12 cellular contexts compared by ENCODE assay signal in the genomic region with DNA sequence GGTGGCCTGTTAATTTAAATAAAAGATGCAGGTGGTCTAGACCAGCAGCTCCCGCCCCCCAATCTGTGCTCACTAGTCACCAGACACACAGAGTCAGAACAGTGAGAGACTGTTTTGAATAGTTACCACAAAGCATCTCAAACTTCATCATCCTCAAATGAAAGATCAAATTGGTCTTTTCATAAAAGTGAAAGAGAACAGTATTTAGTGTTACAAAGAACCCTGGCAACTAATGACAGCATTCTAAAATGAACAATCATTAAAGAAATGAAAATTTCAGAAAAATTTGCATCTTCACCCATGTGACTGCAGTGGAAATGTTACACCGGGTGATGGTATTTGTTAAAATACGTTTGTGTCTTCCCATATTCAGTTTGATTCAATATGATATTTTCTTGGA.
DNase-seq lines count a peak whose midpoint lies in the region; ATAC-seq, FAIRE-seq and TF ChIP-seq lines count a peak whose summit lies in the region.
"Had no signal": no experiment of that assay in that cellular context is flagged by ENCODE, and none has a peak within 500 bp of the region (broad histone marks: within the 10 kb centered on the region; RNA-seq: fewer than 3 reads in every experiment).

No MANE protein-coding gene starts in this region.

- DNase-seq in GM12892 (ENCODE audit: insufficient read length) (no peak), NCI-H1930 (lab: John Stamatoyannopoulos, UW) (no peak), mucosa of gallbladder (ENCODE audit: low spot score) (no peak), AML-193 (lab: John Stamatoyannopoulos, UW) (no peak), DMS79 treated with DMSO at 0.1 percent for 48 hours (lab: John Stamatoyannopoulos, UW) (no peak)
- DNase-seq: glutamatergic neuron, HCEC 1CT, pancreas, RPMI8226 had no signal

- ATAC-seq in GM19035 (IDR thresholded peaks at IDR 0.05; ENCODE audit: unreplicated experiment) (peak; percentile 46), HG02840 (IDR thresholded peaks at IDR 0.05; ENCODE audit: low FRiP score, unreplicated experiment) (peak; percentile 43), HG03565 (IDR thresholded peaks at IDR 0.05; ENCODE audit: unreplicated experiment) (peak; percentile 25)
- ATAC-seq: pancreas had no signal

- no peak for TF ChIP-seq POLR2A in GM12892 (IDR thresholded peaks at IDR 0.05; ENCODE audit: low read depth, low read length)

- peak; percentile 63 for FAIRE-seq in GM12892 (lab: Jason Lieb, UNC)
- FAIRE-seq: pancreas had no signal
